ENCODE assay signal across 10 cellular contexts in the genomic region with DNA sequence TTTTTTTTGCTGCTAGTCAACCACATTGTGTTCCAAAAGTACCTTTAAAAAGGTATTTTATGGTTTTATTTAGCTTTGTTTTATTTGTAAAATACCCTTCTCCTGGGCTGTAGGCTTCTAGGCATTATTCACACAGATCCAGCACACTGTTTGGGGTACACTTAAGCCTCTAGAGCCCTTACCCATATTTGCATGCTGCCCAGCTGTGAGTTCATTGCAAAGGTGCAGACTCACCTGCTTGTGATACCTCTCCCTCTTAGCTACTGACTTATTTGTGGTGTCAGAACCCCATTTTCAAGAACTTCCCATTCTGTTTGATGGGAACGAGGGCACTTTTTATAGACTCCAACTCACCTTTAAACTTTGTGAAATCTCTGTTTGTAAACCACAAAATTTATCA.
A peak's percentile ranks its signal among the peaks of the same experiment; 100 is the strongest.
DNase-seq lines count a peak whose midpoint lies in the region; ATAC-seq and TF ChIP-seq lines count a peak whose summit lies in the region.
"Had no signal": no experiment of that assay in that cellular context is flagged by ENCODE, and none has a peak within 500 bp of the region (broad histone marks: within the 10 kb centered on the region; RNA-seq: fewer than 3 reads in every experiment).

No MANE protein-coding gene starts in this region.

- no peaks in the 10 kb centered on the region for H3K9me2 ChIP-seq in PC-9 (ENCODE audit: insufficient read depth)

- H3K79me2 ChIP-seq in PC-9 (ENCODE audit: low read depth): no peaks in the 10 kb centered on the region

- no peak overlapping the region for H3K27ac ChIP-seq in BLaER1
- peak overlapping the region; percentile 51 for H3K27ac ChIP-seq in PC-9
- H3K27ac ChIP-seq: neural progenitor cell had no signal

- peak; percentile 47 for ATAC-seq in GM19395 (IDR thresholded peaks at IDR 0.05; ENCODE audit: unreplicated experiment)
- peak; percentile 23 for ATAC-seq in HG03060 (IDR thresholded peaks at IDR 0.05; ENCODE audit: low read depth, unreplicated experiment)

- H3K4me3 ChIP-seq in BLaER1: no peak overlapping the region
- H3K4me3 ChIP-seq in PC-9: no peak overlapping the region
- H3K4me3 ChIP-seq: neural progenitor cell had no signal

- H3K36me3 ChIP-seq in BLaER1 (no peaks in the 10 kb centered on the region), PC-9 (ENCODE audit: low read depth) (no peaks in the 10 kb centered on the region)
- H3K36me3 ChIP-seq: neural progenitor cell had no signal

- H3K4me2 ChIP-seq in BLaER1: peak overlapping the region; percentile 62
- peak overlapping the region; percentile 46 for H3K4me2 ChIP-seq in PC-9
- H3K4me2 ChIP-seq: neural progenitor cell had no signal

- no peak for TF ChIP-seq CTCF in PC-9 (conservative IDR thresholded peaks at IDR 0.05)

- no TSS peak for BruUV-seq in PC-9 (replicated peaks; lab: Mats Ljungman, UMichigan)

- H3K4me1 ChIP-seq in BLaER1: peaks cover 55% of the 10 kb centered on the region
- H3K4me1 ChIP-seq in PC-9 (replicated peaks; ENCODE audit: insufficient read depth): peaks cover 6% of the 10 kb centered on the region; the same call in 1 of the 2 replicates

- H4K20me1 ChIP-seq in BLaER1 (no peaks in the 10 kb centered on the region), PC-9 (ENCODE audit: insufficient read depth) (no peaks in the 10 kb centered on the region)

- intact Hi-C loops in PC-9 (cut with micrococcal nuclease; ENCODE audit: unreplicated experiment): no loop called here

- H3K9me3 ChIP-seq in BLaER1 (no peaks in the 10 kb centered on the region), PC-9 (ENCODE audit: insufficient read depth, low read depth) (no peaks in the 10 kb centered on the region)

- no peaks in the 10 kb centered on the region for H3F3A ChIP-seq in PC-9 (ENCODE audit: insufficient read depth, low read depth)

- CTCF ChIA-PET in PC-9 (lab: Charles Lee): interaction anchor here (0.7 to 1.1 kb wide), 2 partner anchors 149 to 225 kb away, joined by 4 read pairs; no protein-coding TSS in a partner anchor

- H3K27me3 ChIP-seq in BLaER1 (no peaks in the 10 kb centered on the region), PC-9 (ENCODE audit: insufficient read depth, low read depth) (no peaks in the 10 kb centered on the region)
- H3K27me3 ChIP-seq: neural progenitor cell had no signal

- H2AFZ ChIP-seq in PC-9: no peak overlapping the region
- H2AFZ ChIP-seq: neural progenitor cell had no signal

- no peak overlapping the region for H3K9ac ChIP-seq in BLaER1
- H3K9ac ChIP-seq: neural progenitor cell had no signal

- POLR2A ChIA-PET in PC-9 (lab: Charles Lee; ENCODE audit: unreplicated experiment): no interaction called here

- no peak for DNase-seq in PC-9
- no peak for DNase-seq in NCI-H2081 treated with DMSO at 0.1 percent for 48 hours (lab: John Stamatoyannopoulos, UW)
- DNase-seq in NK-92 treated with Interleukin-12 subunit alpha and Interleukin-12 subunit beta, amount 100 ng/mL, for 24 hours (lab: John Stamatoyannopoulos, UW): no peak
- no peak for DNase-seq in AML-193 (lab: John Stamatoyannopoulos, UW)
- DNase-seq in central memory CD4-positive, alpha-beta T cell: no peak
- DNase-seq: NCI-H1092 had no signal
